In genomic region chr5:139968547-139969261, GRCh38 we compare ENCODE assay signal across 8 cellular contexts.
DNase-seq lines count a peak whose midpoint lies in the region; ATAC-seq, FAIRE-seq and TF ChIP-seq lines count a peak whose summit lies in the region.

No MANE protein-coding gene starts in this region.

- CTCF ChIA-PET in BJ (lab: Yijun Ruan, JAX), result interaction anchor here (0.7 to 7.6 kb wide), 30 partner anchors 11 to 338 kb away, joined by 3 to 123 read pairs (median 4); partner anchors contain the start of gene PSD2

- no peak for DNase-seq in BJ (ENCODE audit: low read depth)
- peak; percentile 81 for DNase-seq in GM19239 (ENCODE audit: insufficient read length, low spot score)
- peak; percentile 21 for DNase-seq in NCI-H446 treated with DMSO at 0.1 percent for 48 hours (lab: John Stamatoyannopoulos, UW)
- DNase-seq in activated CD4-positive, alpha-beta T cell treated with anti-CD3 and anti-CD28 coated beads for 4 hours, result peak; percentile 80 to 88
- DNase-seq in choroid plexus epithelial cell (ENCODE audit: low read depth), result peak; percentile 85
- DNase-seq in left lung, result peak; percentile 83 to 93
- peak; percentile 90 for DNase-seq in stimulated activated CD4-positive, alpha-beta T cell treated with anti-CD3 and anti-CD28 coated beads, Interleukin-4, amount 100 ng/mL, for 24 hours

- H3K36me3 ChIP-seq in BJ (ENCODE audit: control insufficient read depth, insufficient read depth, low read length), result no peaks in the 10 kb centered on the region
- no peaks in the 10 kb centered on the region for H3K36me3 ChIP-seq in left lung

- TF ChIP-seq CTCF in BJ (IDR thresholded peaks at IDR 0.05; ENCODE audit: insufficient read depth, low read depth, low read length) (peak; percentile 99), choroid plexus epithelial cell (conservative IDR thresholded peaks at IDR 0.05; ENCODE audit: low read depth, low read length) (peak; percentile 99), left lung (IDR thresholded peaks at IDR 0.05) (peak; percentile 96 to 98)

- H3K27me3 ChIP-seq in BJ (ENCODE audit: control insufficient read depth, insufficient read depth, low read length) (peaks cover 16% of the 10 kb centered on the region), left lung (no peaks in the 10 kb centered on the region)

- peaks cover 0 to 6% of the 10 kb centered on the region in 2 donors for H3K4me1 ChIP-seq in left lung

- no peak overlapping the region for H3K4me3 ChIP-seq in BJ (ENCODE audit: low read depth, low read length)
- no peak overlapping the region for H3K4me3 ChIP-seq in choroid plexus epithelial cell (ENCODE audit: low read depth, low read length)
- no peak overlapping the region for H3K4me3 ChIP-seq in left lung

- ATAC-seq in HG03354 (IDR thresholded peaks at IDR 0.05; ENCODE audit: poor library complexity, severe bottlenecking, unreplicated experiment) (peak; percentile 97), left lung (peak; percentile 100)

- FAIRE-seq in GM19239 (lab: Jason Lieb, UNC), result peak; percentile 93

- H3K27ac ChIP-seq in left lung, result no peak overlapping the region

- intact Hi-C loops in left lung (cut with DNase I), result loop anchor here in 1 of 2 donors (5.0 to 10.0 kb wide), 2 partner anchors 104 to 181 kb away; no protein-coding TSS in a partner anchor

- no peaks in the 10 kb centered on the region for H3K9me3 ChIP-seq in left lung

- POLR2A ChIA-PET in BJ (lab: Charles Lee), result no interaction called here
